29 cellular contexts compared by ENCODE assay signal in genomic region chr10:23111679-23112286, GRCh38.
"Had no signal": no experiment of that assay in that cellular context is flagged by ENCODE, and none has a peak within 500 bp of the region (broad histone marks: within the 10 kb centered on the region; RNA-seq: fewer than 3 reads in every experiment).

No MANE protein-coding gene starts in this region.

- FAIRE-seq: islet of Langerhans, TTC549 had no signal

- H3K36me3 ChIP-seq: neural progenitor cell, WERI-Rb-1 had no signal

- H3K4me3 Mint-ChIP-seq: activated CD4-positive, alpha-beta memory T cell treated with anti-CD3 and anti-CD28 coated beads for 36 hours; activated CD4-positive, alpha-beta T cell treated with anti-CD3 and anti-CD28 coated beads, Interleukin-2, amount 10 ng/mL, durations not matched to agents 24 days and 14 days; activated naive CD4-positive, alpha-beta T cell treated with anti-CD3 and anti-CD28 coated beads, Interleukin-2, amount 50 U/mL, for 24 hours; activated naive CD8-positive, alpha-beta T cell treated with anti-CD3 and anti-CD28 coated beads, Interleukin-2, amount 50 U/mL, for 24 hours; activated T-cell treated with anti-CD3 and anti-CD28 coated beads, Interleukin-2, amount 50 U/mL, for 4 hours; endodermal cell; naive thymus-derived CD4-positive, alpha-beta T cell; neural progenitor cell; stimulated activated effector memory CD8-positive, alpha-beta T cell treated with anti-CD3 and anti-CD28 coated beads, Interleukin-12 subunit alpha, Interleukin-12 subunit beta, amount 100 ng/mL, for 72 hours; stimulated activated naive CD8-positive, alpha-beta T cell treated with anti-CD3 and anti-CD28 coated beads, Interleukin-15, Interleukin-2, amounts not matched to agents 100 ng/mL and 50 ng/mL, for 24 hours; T-helper 1 cell treated with Interleukin-12 subunit alpha and Interleukin-12 subunit beta and Interleukin-4 antibody, amounts not matched to agents 30 μg/mL and 1 μg/mL, for 36 hours had no signal

- H3K9me3 ChIP-seq: breast epithelium, esophagus muscularis mucosa, right lobe of liver, upper lobe of left lung, vagina had no signal

- H3K4me3 ChIP-seq: breast epithelium, esophagus muscularis mucosa, neural progenitor cell, right lobe of liver, skin epidermis, upper lobe of left lung, vagina had no signal

- H3K9me3 Mint-ChIP-seq: activated CD4-positive, alpha-beta memory T cell treated with anti-CD3 and anti-CD28 coated beads for 36 hours; activated CD4-positive, alpha-beta T cell treated with anti-CD3 and anti-CD28 coated beads, Interleukin-2, amount 10 ng/mL, durations not matched to agents 24 days and 14 days; activated naive CD4-positive, alpha-beta T cell treated with anti-CD3 and anti-CD28 coated beads, Interleukin-2, amount 50 U/mL, for 24 hours; activated naive CD8-positive, alpha-beta T cell treated with anti-CD3 and anti-CD28 coated beads, Interleukin-2, amount 50 U/mL, for 24 hours; activated T-cell treated with anti-CD3 and anti-CD28 coated beads, Interleukin-2, amount 50 U/mL, for 4 hours; activated T-helper 2 cell treated with anti-CD3 and anti-CD28 coated beads, Interferon-gamma antibody, Interleukin-2, Interleukin-4, amounts not matched to agents 10 μg/mL and 5 μg/mL and 100 μg/mL, durations not matched to agents 14 hours and 24 hours and 36 hours; endodermal cell; naive thymus-derived CD4-positive, alpha-beta T cell; neural progenitor cell; stimulated activated effector memory CD8-positive, alpha-beta T cell treated with anti-CD3 and anti-CD28 coated beads, Interleukin-12 subunit alpha, Interleukin-12 subunit beta, amount 100 ng/mL, for 72 hours; stimulated activated naive CD8-positive, alpha-beta T cell treated with anti-CD3 and anti-CD28 coated beads, Interleukin-15, Interleukin-2, amounts not matched to agents 100 ng/mL and 50 ng/mL, for 24 hours; T-helper 1 cell treated with Interleukin-12 subunit alpha and Interleukin-12 subunit beta and Interleukin-4 antibody, amounts not matched to agents 30 μg/mL and 1 μg/mL, for 36 hours had no signal

- H3K27ac Mint-ChIP-seq: activated CD4-positive, alpha-beta memory T cell treated with anti-CD3 and anti-CD28 coated beads for 36 hours; activated CD4-positive, alpha-beta T cell treated with anti-CD3 and anti-CD28 coated beads, Interleukin-2, amount 10 ng/mL, durations not matched to agents 24 days and 14 days; activated naive CD4-positive, alpha-beta T cell treated with anti-CD3 and anti-CD28 coated beads, Interleukin-2, amount 50 U/mL, for 24 hours; activated naive CD8-positive, alpha-beta T cell treated with anti-CD3 and anti-CD28 coated beads, Interleukin-2, amount 50 U/mL, for 24 hours; activated T-helper 2 cell treated with anti-CD3 and anti-CD28 coated beads, Interferon-gamma antibody, Interleukin-2, Interleukin-4, amounts not matched to agents 10 μg/mL and 5 μg/mL and 100 μg/mL, durations not matched to agents 14 hours and 24 hours and 36 hours; endodermal cell; naive thymus-derived CD4-positive, alpha-beta T cell; neural progenitor cell; stimulated activated effector memory CD8-positive, alpha-beta T cell treated with anti-CD3 and anti-CD28 coated beads, Interleukin-12 subunit alpha, Interleukin-12 subunit beta, amount 100 ng/mL, for 72 hours; stimulated activated naive CD8-positive, alpha-beta T cell treated with anti-CD3 and anti-CD28 coated beads, Interleukin-15, Interleukin-2, amounts not matched to agents 100 ng/mL and 50 ng/mL, for 24 hours; T-helper 1 cell treated with Interleukin-12 subunit alpha and Interleukin-12 subunit beta and Interleukin-4 antibody, amounts not matched to agents 30 μg/mL and 1 μg/mL, for 36 hours had no signal

- H3K27me3 Mint-ChIP-seq: activated CD4-positive, alpha-beta memory T cell treated with anti-CD3 and anti-CD28 coated beads for 36 hours; activated CD4-positive, alpha-beta T cell treated with anti-CD3 and anti-CD28 coated beads, Interleukin-2, amount 10 ng/mL, durations not matched to agents 24 days and 14 days; activated naive CD4-positive, alpha-beta T cell treated with anti-CD3 and anti-CD28 coated beads, Interleukin-2, amount 50 U/mL, for 24 hours; activated naive CD8-positive, alpha-beta T cell treated with anti-CD3 and anti-CD28 coated beads, Interleukin-2, amount 50 U/mL, for 24 hours; naive thymus-derived CD4-positive, alpha-beta T cell; stimulated activated naive CD8-positive, alpha-beta T cell treated with anti-CD3 and anti-CD28 coated beads, Interleukin-15, Interleukin-2, amounts not matched to agents 100 ng/mL and 50 ng/mL, for 24 hours had no signal

- H3K4me1 Mint-ChIP-seq: activated CD4-positive, alpha-beta T cell treated with anti-CD3 and anti-CD28 coated beads, Interleukin-2, amount 10 ng/mL, durations not matched to agents 24 days and 14 days; activated naive CD4-positive, alpha-beta T cell treated with anti-CD3 and anti-CD28 coated beads, Interleukin-2, amount 50 U/mL, for 24 hours; activated naive CD8-positive, alpha-beta T cell treated with anti-CD3 and anti-CD28 coated beads, Interleukin-2, amount 50 U/mL, for 24 hours; stimulated activated effector memory CD8-positive, alpha-beta T cell treated with anti-CD3 and anti-CD28 coated beads, Interleukin-12 subunit alpha, Interleukin-12 subunit beta, amount 100 ng/mL, for 72 hours had no signal

- H3K27me3 ChIP-seq: breast epithelium, esophagus muscularis mucosa, foreskin keratinocyte, neural progenitor cell, right lobe of liver, upper lobe of left lung, vagina had no signal

- DNase-seq: activated CD4-positive, alpha-beta memory T cell treated with anti-CD3 and anti-CD28 coated beads for 36 hours; activated CD4-positive, alpha-beta T cell treated with anti-CD3 and anti-CD28 coated beads, Interleukin-2, amount 10 ng/mL, durations not matched to agents 24 days and 14 days; activated CD4-positive, CD25-positive, alpha-beta regulatory T cell treated with anti-CD3 and anti-CD28 coated beads, Interleukin-2, amount 50 U/mL, for 72 hours; activated CD8-positive, alpha-beta memory T cell treated with anti-CD3 and anti-CD28 coated beads, Interleukin-2, amount 50 U/mL, for 48 hours; activated naive CD8-positive, alpha-beta T cell treated with anti-CD3 and anti-CD28 coated beads, Interleukin-2, amount 50 U/mL, for 24 hours; activated T-cell treated with anti-CD3 and anti-CD28 coated beads, Interleukin-2, amount 50 U/mL, for 4 hours; central memory CD4-positive, alpha-beta T cell; endodermal cell; foreskin keratinocyte; left ventricle myocardium superior; mammary epithelial cell; naive thymus-derived CD4-positive, alpha-beta T cell; right lobe of liver; stimulated activated CD4-positive, alpha-beta T cell treated with anti-CD3 and anti-CD28 coated beads, Interleukin-4, amount 100 ng/mL, for 24 hours; T-helper 9 cell had no signal

- ATAC-seq: activated naive CD8-positive, alpha-beta T cell treated with anti-CD3 and anti-CD28 coated beads, Interleukin-2, amount 50 U/mL, for 24 hours; activated T-cell treated with anti-CD3 and anti-CD28 coated beads, Interleukin-2, amount 50 U/mL, for 4 hours; foreskin keratinocyte; left ventricle myocardium superior; naive thymus-derived CD4-positive, alpha-beta T cell; stimulated activated effector memory CD8-positive, alpha-beta T cell treated with anti-CD3 and anti-CD28 coated beads, Interleukin-12 subunit alpha, Interleukin-12 subunit beta, amount 100 ng/mL, for 72 hours had no signal
